In genomic region chr2:95320986-95321767, GRCh38 we compare ENCODE assay signal across 19 cellular contexts. TPM values are rescaled to one million over a fixed set of nuclear protein-coding genes. Genes with fewer than 3 reads are reported as not detected.
"Had no signal": no experiment of that assay in that cellular context is flagged by ENCODE, and none has a peak within 500 bp of the region (broad histone marks: within the 10 kb centered on the region; RNA-seq: fewer than 3 reads in every experiment).

No MANE protein-coding gene starts in this region.

- H3K27ac ChIP-seq: lower lobe of right lung, spleen had no signal

- H3K9me3 ChIP-seq: lower lobe of right lung, spleen had no signal

- H3K27me3 Mint-ChIP-seq: activated B cell treated with CpG ODN at 0.5 μM for 24 hours; activated CD4-positive, alpha-beta memory T cell treated with anti-CD3 and anti-CD28 coated beads, Interleukin-2, amount 10 ng/mL, durations not matched to agents 7 days and 5 days; activated T-cell treated with anti-CD3 and anti-CD28 coated beads, Interleukin-2, amount 50 U/mL, for 24 hours had no signal

- H3K4me1 ChIP-seq: lower lobe of right lung, spleen had no signal

- H3K36me3 Mint-ChIP-seq: brain; mesothelial cell of epicardium; stimulated activated memory B cell treated with anti-CD40 and anti-IgM and Interleukin-4, amounts not matched to agents 10 μg/mL and 1 μg/mL and 100 μg/mL, for 72 hours had no signal

- DNase-seq: activated B cell treated with CpG ODN at 0.5 μM for 24 hours; activated CD4-positive, alpha-beta memory T cell treated with anti-CD3 and anti-CD28 coated beads, Interleukin-2, amount 10 ng/mL, durations not matched to agents 7 days and 5 days; activated CD4-positive, alpha-beta T cell treated with anti-CD3 and anti-CD28 coated beads for 4 hours; activated naive CD4-positive, alpha-beta T cell treated with anti-CD3 and anti-CD28 coated beads for 36 hours; activated T-cell treated with anti-CD3 and anti-CD28 coated beads, Interleukin-2, amount 50 U/mL, for 24 hours; anterior cingulate cortex; effector memory CD8-positive, alpha-beta T cell; left cardiac atrium; lower lobe of right lung; occipital lobe; retina; spleen; stimulated activated CD4-positive, alpha-beta T cell treated with anti-CD3 and anti-CD28 coated beads, Interleukin-4, amount 100 ng/mL, for 4 hours; T-helper 1 cell; T-helper 9 cell had no signal

- H3K4me3 Mint-ChIP-seq: activated B cell treated with CpG ODN at 0.5 μM for 24 hours; activated CD4-positive, alpha-beta memory T cell treated with anti-CD3 and anti-CD28 coated beads, Interleukin-2, amount 10 ng/mL, durations not matched to agents 7 days and 5 days; activated naive CD4-positive, alpha-beta T cell treated with anti-CD3 and anti-CD28 coated beads for 36 hours; activated T-cell treated with anti-CD3 and anti-CD28 coated beads, Interleukin-2, amount 50 U/mL, for 24 hours; brain; effector memory CD8-positive, alpha-beta T cell; mesothelial cell of epicardium; nephron; stimulated activated memory B cell treated with anti-CD40 and anti-IgM and Interleukin-4, amounts not matched to agents 10 μg/mL and 1 μg/mL and 100 μg/mL, for 72 hours had no signal

- H3K9me3 Mint-ChIP-seq: activated B cell treated with CpG ODN at 0.5 μM for 24 hours; activated naive CD4-positive, alpha-beta T cell treated with anti-CD3 and anti-CD28 coated beads for 36 hours; activated T-cell treated with anti-CD3 and anti-CD28 coated beads, Interleukin-2, amount 50 U/mL, for 24 hours; brain; effector memory CD8-positive, alpha-beta T cell; mesothelial cell of epicardium; nephron had no signal

- H3K36me3 ChIP-seq: lower lobe of right lung, spleen had no signal

- ATAC-seq: effector memory CD8-positive, alpha-beta T cell; left cardiac atrium; lower lobe of right lung; stimulated activated memory B cell treated with anti-CD40 and anti-IgM and Interleukin-4, amounts not matched to agents 10 μg/mL and 1 μg/mL and 100 μg/mL, for 72 hours had no signal

- H3K4me1 Mint-ChIP-seq: activated B cell treated with CpG ODN at 0.5 μM for 24 hours; activated CD4-positive, alpha-beta memory T cell treated with anti-CD3 and anti-CD28 coated beads, Interleukin-2, amount 10 ng/mL, durations not matched to agents 7 days and 5 days; stimulated activated memory B cell treated with anti-CD40 and anti-IgM and Interleukin-4, amounts not matched to agents 10 μg/mL and 1 μg/mL and 100 μg/mL, for 72 hours had no signal

- H3K27me3 ChIP-seq: spleen had no signal

- H3K27ac Mint-ChIP-seq: activated B cell treated with CpG ODN at 0.5 μM for 24 hours; activated CD4-positive, alpha-beta memory T cell treated with anti-CD3 and anti-CD28 coated beads, Interleukin-2, amount 10 ng/mL, durations not matched to agents 7 days and 5 days; activated naive CD4-positive, alpha-beta T cell treated with anti-CD3 and anti-CD28 coated beads for 36 hours; activated T-cell treated with anti-CD3 and anti-CD28 coated beads, Interleukin-2, amount 50 U/mL, for 24 hours; effector memory CD8-positive, alpha-beta T cell; mesothelial cell of epicardium; nephron; stimulated activated memory B cell treated with anti-CD40 and anti-IgM and Interleukin-4, amounts not matched to agents 10 μg/mL and 1 μg/mL and 100 μg/mL, for 72 hours had no signal

- H3K4me3 ChIP-seq: lower lobe of right lung, spleen had no signal

RNA-seq across cellular contexts. Expression of gene KCNIP3, which starts 24.0 kb away (rescaled TPM):
- total RNA-seq: activated B cell treated with CpG ODN at 0.5 μM for 24 hours; activated CD4-positive, alpha-beta memory T cell treated with anti-CD3 and anti-CD28 coated beads, Interleukin-2, amount 10 ng/mL, durations not matched to agents 7 days and 5 days; activated naive CD4-positive, alpha-beta T cell treated with anti-CD3 and anti-CD28 coated beads for 36 hours had no signal
